Comparison of ENCODE assay signal across 2 cellular contexts in the genomic region with DNA sequence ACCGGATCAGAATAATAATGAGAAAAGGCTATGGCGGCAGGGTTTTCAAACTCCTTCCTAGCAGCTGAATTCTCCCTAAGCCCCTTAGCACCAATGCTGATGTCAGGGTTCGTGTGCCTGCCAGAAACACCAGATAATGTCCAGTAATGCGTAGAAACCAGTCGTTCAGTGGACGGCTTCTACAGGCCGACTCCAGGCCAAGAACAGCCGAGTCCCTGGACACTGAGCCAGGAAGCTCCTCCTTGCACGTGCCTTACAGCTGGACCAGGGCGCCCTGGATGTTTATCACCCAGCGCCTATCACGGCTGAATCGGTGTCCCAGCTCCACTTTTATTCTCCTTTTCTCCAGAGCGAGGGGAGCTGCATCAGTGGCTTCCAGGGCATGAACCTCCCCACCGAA. TPM values are rescaled to one million over a fixed set of nuclear protein-coding genes. Genes with fewer than 3 reads are reported as not detected.
"Had no signal": no experiment of that assay in that cellular context is flagged by ENCODE, and none has a peak within 500 bp of the region (broad histone marks: within the 10 kb centered on the region; RNA-seq: fewer than 3 reads in every experiment).

No MANE protein-coding gene starts in this region.

RNA-seq across cellular contexts. Expression of gene PGA4, which starts 8.9 kb away (rescaled TPM):
- total RNA-seq: G401, GM12878 had no signal
- polyA plus RNA-seq: GM12878 had no signal

RNA-seq across cellular contexts. Expression of gene PGA5, which starts 9.9 kb away (rescaled TPM):
- total RNA-seq: G401, GM12878 had no signal
- polyA plus RNA-seq: GM12878 had no signal

RNA-seq across cellular contexts. Expression of gene PGA3, which starts 27.7 kb away (rescaled TPM):
- total RNA-seq: G401, GM12878 had no signal
- polyA plus RNA-seq: GM12878 had no signal
